ENCODE assay signal across 1 cellular context in the genomic region with DNA sequence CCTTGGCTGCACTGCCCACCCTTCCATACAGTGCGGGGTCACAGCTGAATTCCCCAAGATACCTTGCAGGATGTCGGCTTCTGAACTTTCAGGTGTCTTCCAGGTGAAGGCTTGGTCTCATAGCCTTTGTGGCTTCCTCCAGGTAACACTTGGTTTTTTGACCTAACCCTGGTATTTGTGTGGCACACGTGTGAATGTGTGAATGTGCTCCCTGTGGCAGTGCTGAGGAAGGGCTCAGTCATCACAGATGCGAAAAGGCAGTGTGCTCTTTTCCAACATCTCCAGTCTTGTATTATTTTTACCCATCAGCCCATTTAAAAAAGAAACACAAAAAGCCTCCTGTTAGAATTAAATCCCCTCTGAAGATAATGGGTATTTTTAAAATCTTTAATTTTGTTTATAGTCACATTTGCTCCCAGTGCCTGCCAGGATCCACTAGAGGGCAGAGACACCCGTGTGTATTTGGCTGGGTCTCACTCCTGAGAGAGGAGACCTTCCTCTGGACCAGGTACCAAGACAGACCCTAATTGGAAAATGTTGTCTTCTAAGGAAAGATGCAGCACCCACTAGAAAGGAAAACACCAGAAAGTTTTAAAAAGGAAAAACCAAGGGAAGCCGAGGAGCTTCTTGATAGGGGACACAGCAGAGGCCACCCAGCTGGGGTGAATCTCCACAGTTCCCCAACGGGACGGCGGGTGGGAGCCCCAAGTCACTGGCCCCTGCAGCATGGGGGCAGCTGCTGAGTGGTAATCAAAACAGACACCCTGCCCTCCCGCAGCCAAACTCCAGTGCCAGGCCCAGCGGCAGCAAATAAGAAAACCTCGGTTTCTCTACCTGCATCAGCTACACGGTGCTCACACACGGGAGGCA.
TF ChIP-seq lines count a peak whose summit lies in the region.

No MANE protein-coding gene starts in this region.

TF ChIP-seq in GM23338, 12 proteins besides CTCF, POLR2A, EP300 and RAD21 (continued from another document):
- TF ChIP-seq REST (IDR thresholded peaks at IDR 0.05; ENCODE audit: unreplicated experiment) (no peak), ZNF462 (CRISPR knock-in tag; IDR thresholded peaks at IDR 0.05) (no peak)
